ENCODE assay signal across 25 cellular contexts in the genomic region with DNA sequence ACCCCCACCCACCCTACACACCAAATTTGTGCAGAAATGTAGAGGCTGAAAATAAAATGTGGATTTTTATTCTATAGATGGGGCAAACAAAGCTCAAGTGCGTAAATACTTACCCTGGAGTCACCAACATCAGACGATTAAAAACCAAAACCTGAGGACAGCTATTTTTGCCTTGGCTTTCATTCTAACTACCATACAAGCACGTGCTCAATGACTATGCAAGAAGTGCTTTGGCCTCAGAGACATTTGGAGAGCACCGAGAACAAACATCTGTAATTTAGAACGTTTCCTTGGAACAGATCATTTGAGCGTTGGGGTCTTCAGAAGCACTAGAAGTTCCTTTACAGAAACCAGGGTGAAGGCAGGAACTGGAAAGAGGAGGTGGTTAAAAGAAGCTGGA.
"Had no signal": no experiment of that assay in that cellular context is flagged by ENCODE, and none has a peak within 500 bp of the region (broad histone marks: within the 10 kb centered on the region; RNA-seq: fewer than 3 reads in every experiment).

No MANE protein-coding gene starts in this region.

- H3K4me3 ChIP-seq: MG63 had no signal

- H3K9me3 ChIP-seq: MG63 had no signal

- FAIRE-seq: TTC549 had no signal

- DNase-seq: activated CD4-positive, alpha-beta T cell treated with anti-CD3 and anti-CD28 coated beads, Interleukin-2, amount 10 ng/mL, durations not matched to agents 24 days and 14 days; activated CD4-positive, alpha-beta T cell treated with anti-CD3 and anti-CD28 coated beads, Interleukin-2, amount 50 U/mL, for 4 hours; activated CD8-positive, alpha-beta T cell treated with anti-CD3 and anti-CD28 coated beads for 36 hours; activated effector memory CD4-positive, alpha-beta T cell treated with anti-CD3 and anti-CD28 coated beads, Interleukin-2, amount 50 U/mL, for 16 hours; activated naive CD4-positive, alpha-beta T cell; activated naive CD4-positive, alpha-beta T cell treated with anti-CD3 and anti-CD28 coated beads, Interleukin-2, amount 50 U/mL, for 16 hours; activated naive CD8-positive, alpha-beta T cell treated with anti-CD3 and anti-CD28 coated beads for 36 hours; activated T-cell treated with anti-CD3 and anti-CD28 coated beads, Interleukin-2, amount 50 U/mL, for 1 hour; activated T-cell treated with anti-CD3 and anti-CD28 coated beads, Interleukin-2, amount 50 U/mL, for 72 hours; amniotic stem cell; aorta; brain microvascular endothelial cell; Kasumi-1; KG1; MG63; NCI-H1048; NCI-H1105 treated with DMSO at 0.1 percent for 48 hours; NCI-H1436; NCI-H1694; NCI-H1930; NCI-H345; NCI-H524 treated with DMSO at 0.1 percent for 48 hours had no signal

- H3K27me3 ChIP-seq: brain microvascular endothelial cell, MG63 had no signal

- H3K36me3 ChIP-seq: brain microvascular endothelial cell, MG63 had no signal

- ATAC-seq: activated CD8-positive, alpha-beta T cell treated with anti-CD3 and anti-CD28 coated beads for 36 hours; activated T-cell treated with anti-CD3 and anti-CD28 coated beads, Interleukin-2, amount 50 U/mL, for 72 hours; activated T-helper 17 cell treated with anti-CD3 and anti-CD28 coated beads, Interleukin-2, amount 50 U/mL, for 72 hours; Panc1 had no signal

- H3K27ac ChIP-seq: brain microvascular endothelial cell had no signal
